In genomic region chr4:186628058-186628711, GRCh38 we compare ENCODE assay signal across 13 cellular contexts.
DNase-seq lines count a peak whose midpoint lies in the region; TF ChIP-seq lines count a peak whose summit lies in the region.
"Had no signal": no experiment of that assay in that cellular context is flagged by ENCODE, and none has a peak within 500 bp of the region (broad histone marks: within the 10 kb centered on the region; RNA-seq: fewer than 3 reads in every experiment).

No MANE protein-coding gene starts in this region.

- peak overlapping the region in 2 of 3 experiments; percentile 40 to 63; a peak in 4 of 7 replicates for H3K27ac Mint-ChIP-seq in H9
- H3K27ac Mint-ChIP-seq: natural killer cell had no signal

- H3K14ac ChIP-seq in H9 (ENCODE audit: insufficient read depth, low read length) = no peak overlapping the region

- WGBS in H9 (ENCODE audit: extremely low coverage, insufficient read length, low lambda C conversion rate) = no CpG with 5 or more reads among the region's 21 CpGs
- WGBS in mammary epithelial cell (ENCODE audit: low coverage, missing lambda C conversion rate) = 89% methylated on average over 21 of the region's 21 CpGs

- no peak overlapping the region for H3T11ph ChIP-seq in H9 (ENCODE audit: low read length)

- CTCF ChIA-PET in OCI-LY7 (lab: Charles Lee; ENCODE audit: unreplicated experiment) (no interaction called here), mammary epithelial cell (lab: Charles Lee; ENCODE audit: low non-redundant PET) (no interaction called here)

- H3K9me3 Mint-ChIP-seq in H9 = no peaks in the 10 kb centered on the region

- no peak overlapping the region for H3K4ac ChIP-seq in H9 (ENCODE audit: low read depth, low read length)

- dilution Hi-C loops in mammary epithelial cell (cut with HindIII; ENCODE audit: low sequenced_read_pairs) = no loop called here

- H2AK5ac ChIP-seq in H9 (ENCODE audit: insufficient read length, low read length) = no peak overlapping the region

- H4K20me1 ChIP-seq in H9 (ENCODE audit: control insufficient read depth, insufficient read depth, insufficient read length) (no peaks in the 10 kb centered on the region), OCI-LY7 (ENCODE audit: insufficient read depth, low read length) (no peaks in the 10 kb centered on the region), mammary epithelial cell (ENCODE audit: insufficient read depth, low read length) (no peaks in the 10 kb centered on the region)

- H3K23me2 ChIP-seq in H9 (ENCODE audit: insufficient read length, low read depth, low read length, poor library complexity, severe bottlenecking) = no peaks in the 10 kb centered on the region

- H4K8ac ChIP-seq in H9 (replicated peaks; ENCODE audit: insufficient read length, low read depth, low read length) = no peak overlapping the region

- H2BK15ac ChIP-seq in H9 (ENCODE audit: low read depth, low read length) = no peak overlapping the region

- TF ChIP-seq CTCF in H9 (conservative IDR thresholded peaks at IDR 0.05) (no peak), OCI-LY7 (conservative IDR thresholded peaks at IDR 0.05; ENCODE audit: low read length) (no peak), mammary epithelial cell (conservative IDR thresholded peaks at IDR 0.05 in 1 of 2, IDR thresholded peaks at IDR 0.05 in 1 of 2; ENCODE audit: extremely low read depth in 1 of 2, insufficient read depth in 1 of 2, low read depth in 1 of 2, low read length in 2 of 2) (no peak)

- POLR2A ChIA-PET in OCI-LY7 (lab: Charles Lee) = no interaction called here

- no peak overlapping the region for H3K9ac ChIP-seq in H9 (ENCODE audit: extremely low read depth, insufficient read length, low read length)
- H3K9ac ChIP-seq in mammary epithelial cell (ENCODE audit: insufficient read depth, low read length) = no peak overlapping the region

- H3K4me1 ChIP-seq in H9 (ENCODE audit: insufficient read depth, low read length) = no peaks in the 10 kb centered on the region
- no peaks in the 10 kb centered on the region for H3K4me1 ChIP-seq in OCI-LY7 (ENCODE audit: insufficient read depth, low read length, poor library complexity, severe bottlenecking)
- peaks cover 12% of the 10 kb centered on the region for H3K4me1 ChIP-seq in mammary epithelial cell (ENCODE audit: insufficient read depth, low read length)
- H3K4me1 ChIP-seq: BE2C had no signal

- H3K36me3 ChIP-seq in OCI-LY7 (ENCODE audit: insufficient read depth, low read length) (no peaks in the 10 kb centered on the region), mammary epithelial cell (ENCODE audit: insufficient read depth, low read length) (peaks cover 60% of the 10 kb centered on the region)
- H3K36me3 ChIP-seq: BE2C had no signal

- H3K79me1 ChIP-seq in H9 (ENCODE audit: insufficient read depth, low read depth, low read length, poor library complexity, severe bottlenecking) = no peaks in the 10 kb centered on the region

- H3K4me3 Mint-ChIP-seq in H9 = no peak overlapping the region
- H3K4me3 Mint-ChIP-seq: natural killer cell had no signal

- H3K27me3 ChIP-seq in H9 (ENCODE audit: insufficient read depth, low read length) = no peaks in the 10 kb centered on the region
- H3K27me3 ChIP-seq in mammary epithelial cell (ENCODE audit: insufficient read depth, low read length) = no peaks in the 10 kb centered on the region
- H3K27me3 ChIP-seq: BE2C, heart left ventricle had no signal

- H3K23ac ChIP-seq in H9 (ENCODE audit: insufficient read length, low read depth, low read length) = no peak overlapping the region

- H3K56ac ChIP-seq in H9 (ENCODE audit: insufficient read length, low read depth, low read length) = no peak overlapping the region

- H3K27ac ChIP-seq in H9 (ENCODE audit: insufficient read length, low read depth, low read length) (no peak overlapping the region), OCI-LY7 (ENCODE audit: low read depth, low read length, poor library complexity, severe bottlenecking) (no peak overlapping the region), mammary epithelial cell (ENCODE audit: insufficient read depth, low read depth, low read length) (no peak overlapping the region)
- H3K27ac ChIP-seq: heart left ventricle had no signal

- H3K4me3 ChIP-seq in OCI-LY7 (ENCODE audit: low read depth, low read length, poor library complexity, severe bottlenecking) (peak overlapping the region; percentile 16), mammary epithelial cell (replicated peaks in 1 of 3; ENCODE audit: insufficient read depth in 1 of 3, low read depth in 2 of 3, low read length in 3 of 3) (no peak overlapping the region)
- H3K4me3 ChIP-seq: heart left ventricle had no signal

- intact Hi-C loops in OCI-LY7 (cut with micrococcal nuclease; ENCODE audit: unreplicated experiment) = no loop called here
- intact Hi-C loops in mammary epithelial cell (cut with micrococcal nuclease) = no loop called here

- no peak overlapping the region for H4K5ac ChIP-seq in H9 (ENCODE audit: insufficient read length, low read depth, low read length)

- DNase-seq in A172 (ENCODE audit: low spot score) (peak; percentile 71), H9 (no peak), OCI-LY7 (ENCODE audit: low spot score) (peak; percentile 44), mammary epithelial cell (no peak), hepatic stellate cell (ENCODE audit: low spot score) (no peak), ureter (ENCODE audit: low spot score) (no peak), retina (no peak), cortex of kidney (lab: John Stamatoyannopoulos, UW) (no peak)
- DNase-seq: activated gamma-delta T cell treated with Interleukin-2 at 50 U/mL for 16 hours, BE2C, heart left ventricle, natural killer cell, NCI-H1092 had no signal

- H2BK5ac ChIP-seq in H9 (ENCODE audit: insufficient read length, low read length) = no peak overlapping the region

- in situ Hi-C loops in mammary epithelial cell (cut with MboI; ENCODE audit: low sequenced_read_pairs in 2 of 2) = no loop called here

- no peak overlapping the region for H2AFZ ChIP-seq in H9 (ENCODE audit: low read length)
- peak overlapping the region; percentile 44; the same call in 1 of the 2 replicates for H2AFZ ChIP-seq in OCI-LY7 (ENCODE audit: low read length)
- H2AFZ ChIP-seq in mammary epithelial cell (ENCODE audit: low read depth, low read length) = no peak overlapping the region

- no peak overlapping the region for H2BK20ac ChIP-seq in H9 (ENCODE audit: low read depth, low read length, poor library complexity, severe bottlenecking)

- H3K27me3 Mint-ChIP-seq in H9 (ENCODE audit: low read depth) = no peaks in the 10 kb centered on the region

- H3K9me2 ChIP-seq in OCI-LY7 (ENCODE audit: insufficient read depth, low read length) = no peaks in the 10 kb centered on the region

- BruUV-seq in OCI-LY7 (replicated peaks; lab: Mats Ljungman, UMichigan) = no TSS peak
- BruUV-seq in mammary epithelial cell (replicated peaks; lab: Mats Ljungman, UMichigan) = TSS peak; percentile 76

- no peak overlapping the region for H3K18ac ChIP-seq in H9 (ENCODE audit: insufficient read length, low read depth, low read length)

- no peak overlapping the region for H2BK12ac ChIP-seq in H9 (ENCODE audit: insufficient read length, low read depth, low read length)

- H3K79me2 ChIP-seq in H9 (ENCODE audit: insufficient read depth, low read length) (no peaks in the 10 kb centered on the region; the same call in 1 of the 2 replicates), OCI-LY7 (ENCODE audit: insufficient read depth, low read depth, low read length) (no peaks in the 10 kb centered on the region), mammary epithelial cell (ENCODE audit: insufficient read depth, low read length) (peaks cover 67% of the 10 kb centered on the region)

- H3K4me1 Mint-ChIP-seq in H9 = peaks cover 24 to 25% of the 10 kb centered on the region in 2 experiments
- H3K4me1 Mint-ChIP-seq: natural killer cell had no signal

- H3K9me3 ChIP-seq in H9 (ENCODE audit: control insufficient read depth, low read depth, low read length) (no peaks in the 10 kb centered on the region), OCI-LY7 (ENCODE audit: low read length) (no peaks in the 10 kb centered on the region), mammary epithelial cell (replicated peaks; ENCODE audit: insufficient read depth, low read length) (no peaks in the 10 kb centered on the region)
- H3K9me3 ChIP-seq: BE2C, heart left ventricle had no signal

- no peak overlapping the region for H4K91ac ChIP-seq in H9 (ENCODE audit: insufficient read length, low read depth, low read length)

- H3K36me3 Mint-ChIP-seq in H9 (ENCODE audit: insufficient read depth in 1 of 3, low read depth in 3 of 3) = peaks cover 40 to 81% (median 73%) of the 10 kb centered on the region in 3 experiments
- H3K36me3 Mint-ChIP-seq: natural killer cell had no signal

- H2BK120ac ChIP-seq in H9 (ENCODE audit: low read depth, low read length, poor library complexity, severe bottlenecking) = no peak overlapping the region

- H3K4me2 ChIP-seq in H9 (ENCODE audit: insufficient read depth, insufficient read length, low read length) (no peak overlapping the region), OCI-LY7 (ENCODE audit: low read length) (peak overlapping the region; percentile 35), mammary epithelial cell (ENCODE audit: insufficient read depth, low read depth, low read length) (no peak overlapping the region)

Comparison
In these comparisons a context has a peak if more than half of its experiments do, and no peak if none do; other contexts are left out.
1. DNase-seq: peak in A172 (single experiment) and OCI-LY7 (single experiment); none in H9 (single experiment), mammary epithelial cell (single experiment), hepatic stellate cell (single experiment), ureter (single experiment), retina (single experiment) and cortex of kidney (single experiment).